ENCODE assay signal across 23 cellular contexts in the genomic region with DNA sequence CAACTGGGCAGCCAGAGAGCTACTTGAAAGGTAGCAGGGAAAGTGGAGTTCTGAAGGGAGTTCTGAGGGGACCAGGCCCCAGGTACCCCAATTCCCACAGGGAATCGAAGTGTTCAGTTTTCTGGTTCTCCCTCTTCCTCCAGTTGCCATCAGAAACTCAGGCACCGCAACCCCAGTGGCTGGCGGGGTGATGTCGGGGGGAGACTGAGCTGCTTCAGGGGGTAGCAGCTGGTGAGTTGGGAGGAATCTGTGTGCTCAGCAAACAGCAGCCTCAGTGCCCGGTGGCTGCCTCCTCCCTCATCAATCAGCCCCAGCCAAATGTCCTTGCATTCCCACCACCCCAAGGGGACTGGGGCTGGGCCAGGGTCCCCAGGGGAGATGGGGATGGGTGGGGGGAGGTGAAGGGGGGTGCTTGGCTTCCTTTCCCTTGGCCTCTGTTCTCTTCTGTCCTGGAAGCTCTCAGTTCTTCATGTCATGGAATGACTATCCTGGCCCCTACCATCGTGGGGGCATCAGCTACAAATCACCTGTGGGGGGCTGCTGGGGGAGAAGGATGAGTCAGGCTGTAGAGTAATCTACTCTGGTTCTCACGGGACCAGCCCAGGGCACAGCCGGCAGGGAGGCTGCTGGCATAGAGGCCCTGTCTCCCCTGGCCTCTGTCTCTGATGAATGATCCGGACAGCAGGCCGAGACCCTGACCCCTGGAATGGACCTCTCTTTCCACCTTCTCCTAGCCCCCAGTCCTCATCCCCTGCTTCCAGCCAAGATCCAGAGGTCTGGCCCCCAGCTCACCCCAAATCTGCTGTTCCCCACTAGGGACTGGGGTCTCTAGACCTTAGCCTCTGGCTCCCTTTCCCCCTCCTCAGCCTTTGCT. TPM values are rescaled to one million over a fixed set of nuclear protein-coding genes. Genes with fewer than 3 reads are reported as not detected.
DNase-seq lines count a peak whose midpoint lies in the region; ATAC-seq, FAIRE-seq and TF ChIP-seq lines count a peak whose summit lies in the region.
"Had no signal": no experiment of that assay in that cellular context is flagged by ENCODE, and none has a peak within 500 bp of the region (broad histone marks: within the 10 kb centered on the region; RNA-seq: fewer than 3 reads in every experiment).

No MANE protein-coding gene starts in this region.

- H3K27ac Mint-ChIP-seq in astrocyte (ENCODE audit: unreplicated experiment): peak overlapping the region; percentile 58
- peak overlapping the region in 2 of 3 experiments; percentile 37 to 49 for H3K27ac Mint-ChIP-seq in nephron
- H3K27ac Mint-ChIP-seq: CD4-positive, CD25-positive, alpha-beta regulatory T cell; IgD-negative memory B cell had no signal

- H3K9me3 Mint-ChIP-seq in astrocyte (ENCODE audit: unreplicated experiment): no peaks in the 10 kb centered on the region
- no peaks in the 10 kb centered on the region for H3K9me3 Mint-ChIP-seq in nephron

- H3K4me3 Mint-ChIP-seq in astrocyte (ENCODE audit: unreplicated experiment) (no peak overlapping the region), nephron (peak overlapping the region; percentile 59 to 75 (median 73))
- H3K4me3 Mint-ChIP-seq: CD4-positive, CD25-positive, alpha-beta regulatory T cell had no signal

- H3K4me2 ChIP-seq in astrocyte (ENCODE audit: low read length): no peak overlapping the region
- H3K4me2 ChIP-seq: PC-9 had no signal

- H3K9me3 ChIP-seq in astrocyte (ENCODE audit: insufficient read depth, low read depth, low read length) (no peaks in the 10 kb centered on the region), MG63 (no peaks in the 10 kb centered on the region)

- H3K36me3 ChIP-seq in astrocyte (ENCODE audit: insufficient read depth, low read length) (no peaks in the 10 kb centered on the region), MG63 (no peaks in the 10 kb centered on the region)

- H3K27me3 ChIP-seq in astrocyte (ENCODE audit: insufficient read depth, low read length) (peaks cover 41% of the 10 kb centered on the region), MG63 (peaks cover 31% of the 10 kb centered on the region)

- H3K79me2 ChIP-seq in astrocyte (ENCODE audit: insufficient read depth, low read length): no peaks in the 10 kb centered on the region

- no peak for ATAC-seq in HG02798 (IDR thresholded peaks at IDR 0.05; ENCODE audit: poor library complexity, unreplicated experiment)

- FAIRE-seq in astrocyte (lab: Jason Lieb, UNC) (no peak), frontal cortex (lab: Jason Lieb, UNC) (no peak)
- FAIRE-seq: G401.6 had no signal

- DNase-seq in NCI-H2171 treated with DMSO at 0.1 percent for 48 hours (lab: John Stamatoyannopoulos, UW) (peak; percentile 16), NCI-H2171 (lab: John Stamatoyannopoulos, UW) (no peak), astrocyte (ENCODE audit: low read depth) (no peak), retina (peak; percentile 36), MG63 (no peak), frontal cortex (ENCODE audit: low spot score in 2 of 2) (no peak)
- DNase-seq: AML-193; CD4-positive, CD25-positive, alpha-beta regulatory T cell; COR-L47; DMS 273 treated with DMSO at 0.1 percent for 48 hours; Karpas-422; MM.1S; NCI-H1092; NCI-H146; NCI-H2029 treated with DMSO at 0.1 percent for 48 hours; NCI-H510A; NCI-H774; PC-9 had no signal

- H3K4me1 Mint-ChIP-seq in astrocyte (ENCODE audit: low read depth, unreplicated experiment) (no peaks in the 10 kb centered on the region), nephron (peaks cover 41% of the 10 kb centered on the region)

- H3K27me3 Mint-ChIP-seq in astrocyte (ENCODE audit: low read depth, unreplicated experiment) (peaks cover 35% of the 10 kb centered on the region), nephron (ENCODE audit: low read depth) (peaks cover 66% of the 10 kb centered on the region)

- no peak overlapping the region for H2AFZ ChIP-seq in astrocyte (ENCODE audit: low read depth, low read length)
- H2AFZ ChIP-seq: PC-9 had no signal

- H3K27ac ChIP-seq in astrocyte (ENCODE audit: low read depth, low read length): no peak overlapping the region
- H3K27ac ChIP-seq: 22Rv1, PC-9 had no signal

- TF ChIP-seq CTCF in astrocyte (IDR thresholded peaks at IDR 0.05; ENCODE audit: insufficient read depth, low read depth, low read length): no peak
- no peak for TF ChIP-seq CTCF in nephron (IDR thresholded peaks at IDR 0.05; ENCODE audit: unreplicated experiment in 3 of 3)

- H4K20me1 ChIP-seq in astrocyte (ENCODE audit: insufficient read depth, low read length): no peaks in the 10 kb centered on the region

- no peak overlapping the region for H3K9ac ChIP-seq in astrocyte (ENCODE audit: low read length)

- H3K36me3 Mint-ChIP-seq in astrocyte (ENCODE audit: low read depth, unreplicated experiment): peaks cover 5% of the 10 kb centered on the region
- peaks cover 13% of the 10 kb centered on the region for H3K36me3 Mint-ChIP-seq in nephron (ENCODE audit: low read depth)

- peaks cover 13% of the 10 kb centered on the region for H3K4me1 ChIP-seq in astrocyte (ENCODE audit: insufficient read depth, low read length)

- H3K4me3 ChIP-seq in astrocyte (ENCODE audit: insufficient read depth, low read depth, low read length) (no peak overlapping the region), MG63 (no peak overlapping the region)
- H3K4me3 ChIP-seq: PC-9 had no signal

RNA-seq across cellular contexts. Expression of gene DNAH2, which starts 2.6 kb away (rescaled TPM):
- total RNA-seq in astrocyte (0.11 and 0.34 TPM in 2 replicates), frontal cortex (1.2 TPM)
- total RNA-seq in MG63 (2014; rRNA removed; shearing (Covaris generic); ENCODE audit: low replicate concordance): not detected in 2 replicates
- total RNA-seq: CD4-positive, CD25-positive, alpha-beta regulatory T cell had no signal

RNA-seq across cellular contexts. Expression of gene EFNB3, which starts 10.0 kb away (rescaled TPM):
- total RNA-seq in astrocyte: 7.0 and 7.6 TPM in 2 replicates
- total RNA-seq in MG63 (2014; rRNA removed; shearing (Covaris generic); ENCODE audit: low replicate concordance): 0.53 TPM in 1 of 2 replicates, not detected in the other
- total RNA-seq in frontal cortex: 17.5 TPM
- total RNA-seq: CD4-positive, CD25-positive, alpha-beta regulatory T cell had no signal

RNA-seq across cellular contexts. Expression of gene WRAP53, which starts 26.7 kb away (rescaled TPM):
- total RNA-seq in astrocyte (14.2 and 15.1 TPM in 2 replicates), frontal cortex (11.8 TPM)
- total RNA-seq in MG63 (2014; rRNA removed; shearing (Covaris generic); ENCODE audit: low replicate concordance): 13.4 and 25.9 TPM in 2 replicates

RNA-seq across cellular contexts. Expression of gene TP53, which starts 27.7 kb away (rescaled TPM):
- total RNA-seq in astrocyte: 94.4 and 100 TPM in 2 replicates
- 2.8 and 12.2 TPM in 2 replicates for total RNA-seq in MG63 (2014; rRNA removed; shearing (Covaris generic); ENCODE audit: low replicate concordance)
- total RNA-seq in frontal cortex: 6.9 TPM

Comparison
In these comparisons a context has a peak if more than half of its experiments do, and no peak if none do; other contexts are left out.
1. DNase-seq: peak in NCI-H2171 treated with DMSO at 0.1 percent for 48 hours (single experiment) and retina (single experiment); none in NCI-H2171 (single experiment), astrocyte (single experiment), MG63 (single experiment) and frontal cortex (0 of 2).